Comparison of ENCODE assay signal across 11 cellular contexts in the genomic region with DNA sequence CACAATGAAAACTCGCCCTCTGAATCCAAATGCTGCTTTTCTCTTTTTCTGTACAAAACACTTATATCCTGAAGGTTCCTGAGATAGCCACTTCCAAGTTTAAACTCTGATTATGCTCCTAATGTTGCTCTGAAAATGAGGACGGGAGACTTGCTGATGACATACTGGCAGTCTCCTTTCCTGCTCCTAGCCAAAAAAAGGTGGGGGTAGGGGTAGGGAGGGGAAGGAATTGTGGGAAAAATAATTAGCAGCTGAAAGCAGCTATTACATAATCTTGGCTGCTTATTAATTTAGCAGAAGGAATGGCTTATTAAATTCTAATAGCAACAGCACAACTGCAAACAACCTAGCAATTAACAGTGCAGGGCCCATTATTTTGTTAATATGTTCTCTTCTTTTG. TPM values are rescaled to one million over a fixed set of nuclear protein-coding genes. Genes with fewer than 3 reads are reported as not detected.
DNase-seq lines count a peak whose midpoint lies in the region; ATAC-seq lines count a peak whose summit lies in the region.
"Had no signal": no experiment of that assay in that cellular context is flagged by ENCODE, and none has a peak within 500 bp of the region (broad histone marks: within the 10 kb centered on the region; RNA-seq: fewer than 3 reads in every experiment).

No MANE protein-coding gene starts in this region.

- peak overlapping the region; percentile 67 for H3K27ac Mint-ChIP-seq in stimulated activated naive CD8-positive, alpha-beta T cell treated with anti-CD3 and anti-CD28 coated beads, Interleukin-15, Interleukin-2, amounts not matched to agents 100 ng/mL and 50 ng/mL, for 24 hours
- peak overlapping the region; percentile 99 for H3K27ac Mint-ChIP-seq in memory B cell
- H3K27ac Mint-ChIP-seq in activated CD4-positive, alpha-beta T cell treated with anti-CD3 and anti-CD28 coated beads for 36 hours, result no peak overlapping the region

- H3K36me3 ChIP-seq in SJCRH30, result peaks cover 9% of the 10 kb centered on the region

- no peaks in the 10 kb centered on the region for H3K27me3 Mint-ChIP-seq in stimulated activated naive CD8-positive, alpha-beta T cell treated with anti-CD3 and anti-CD28 coated beads, Interleukin-15, Interleukin-2, amounts not matched to agents 100 ng/mL and 50 ng/mL, for 24 hours
- H3K27me3 Mint-ChIP-seq in memory B cell, result no peaks in the 10 kb centered on the region
- H3K27me3 Mint-ChIP-seq in activated CD4-positive, alpha-beta T cell treated with anti-CD3 and anti-CD28 coated beads for 36 hours, result no peaks in the 10 kb centered on the region

- intact Hi-C loops in activated CD4-positive, alpha-beta T cell treated with anti-CD3 and anti-CD28 coated beads for 36 hours (cut with DNase I, micrococcal nuclease), result loop anchor here (5.0 to 10.0 kb wide), 5 partner anchors 118 to 1018 kb away; a partner anchor contains a TSS

- H3K9me3 ChIP-seq in SJCRH30 (replicated peaks), result 0 out of 2 replicates have a peak, but pooled peaks cover 2% of the 10 kb centered on the region

- CTCF ChIA-PET in activated CD4-positive, alpha-beta T cell treated with anti-CD3 and anti-CD28 coated beads for 36 hours (lab: Charles Lee), result interaction anchor here (0.7 kb wide), 1 partner anchor 625 kb away, joined by 3 read pairs; no protein-coding TSS in a partner anchor

- peaks cover 6% of the 10 kb centered on the region for H3K4me1 ChIP-seq in SJCRH30

- H3K4me3 ChIP-seq in SJCRH30, result peak overlapping the region; percentile 93

- H3K36me3 Mint-ChIP-seq in stimulated activated naive CD8-positive, alpha-beta T cell treated with anti-CD3 and anti-CD28 coated beads, Interleukin-15, Interleukin-2, amounts not matched to agents 100 ng/mL and 50 ng/mL, for 24 hours (ENCODE audit: low read depth), result no peaks in the 10 kb centered on the region
- H3K36me3 Mint-ChIP-seq in memory B cell, result no peaks in the 10 kb centered on the region
- peaks cover 1% of the 10 kb centered on the region for H3K36me3 Mint-ChIP-seq in activated CD4-positive, alpha-beta T cell treated with anti-CD3 and anti-CD28 coated beads for 36 hours (ENCODE audit: low read depth)

- no peak for DNase-seq in stimulated activated naive CD8-positive, alpha-beta T cell treated with anti-CD3 and anti-CD28 coated beads, Interleukin-15, Interleukin-2, amounts not matched to agents 100 U/mL and 50 U/mL, for 24 hours
- DNase-seq in SJCRH30 (peak in 1 of 2 experiments; percentile 7), memory B cell (ENCODE audit: low spot score in 2 of 2) (no peak)
- no peak for DNase-seq in activated CD4-positive, alpha-beta T cell treated with anti-CD3 and anti-CD28 coated beads for 36 hours
- DNase-seq in stimulated activated CD8-positive, alpha-beta memory T cell treated with anti-CD3 and anti-CD28 coated beads, Interleukin-4, amount 100 ng/mL, for 48 hours, result no peak
- DNase-seq: islet precursor cell, NCI-H2171 had no signal

- H3K27me3 ChIP-seq in SJCRH30, result no peaks in the 10 kb centered on the region

- H3K27ac ChIP-seq in SJCRH30, result no peak overlapping the region
- H3K27ac ChIP-seq: epithelial cell of prostate had no signal

- no peak for ATAC-seq in stimulated activated naive CD8-positive, alpha-beta T cell treated with anti-CD3 and anti-CD28 coated beads, Interleukin-15, Interleukin-2, amounts not matched to agents 100 U/mL and 50 U/mL, for 24 hours
- ATAC-seq in memory B cell (ENCODE audit: low read depth) (no peak), HG02981 (IDR thresholded peaks at IDR 0.05; ENCODE audit: unreplicated experiment) (no peak), HG03025 (IDR thresholded peaks at IDR 0.05; ENCODE audit: low FRiP score, unreplicated experiment) (no peak)
- ATAC-seq in activated CD4-positive, alpha-beta T cell treated with anti-CD3 and anti-CD28 coated beads for 36 hours, result no peak

- H3K4me3 Mint-ChIP-seq in stimulated activated naive CD8-positive, alpha-beta T cell treated with anti-CD3 and anti-CD28 coated beads, Interleukin-15, Interleukin-2, amounts not matched to agents 100 ng/mL and 50 ng/mL, for 24 hours, result peak overlapping the region; percentile 32
- H3K4me3 Mint-ChIP-seq in memory B cell, result peak overlapping the region; percentile 55
- H3K4me3 Mint-ChIP-seq in activated CD4-positive, alpha-beta T cell treated with anti-CD3 and anti-CD28 coated beads for 36 hours, result no peak overlapping the region

- H3K9me3 Mint-ChIP-seq in stimulated activated naive CD8-positive, alpha-beta T cell treated with anti-CD3 and anti-CD28 coated beads, Interleukin-15, Interleukin-2, amounts not matched to agents 100 ng/mL and 50 ng/mL, for 24 hours, result no peaks in the 10 kb centered on the region
- no peaks in the 10 kb centered on the region for H3K9me3 Mint-ChIP-seq in memory B cell
- no peaks in the 10 kb centered on the region for H3K9me3 Mint-ChIP-seq in activated CD4-positive, alpha-beta T cell treated with anti-CD3 and anti-CD28 coated beads for 36 hours (ENCODE audit: low read depth)

- peaks cover 27% of the 10 kb centered on the region for H3K4me1 Mint-ChIP-seq in stimulated activated naive CD8-positive, alpha-beta T cell treated with anti-CD3 and anti-CD28 coated beads, Interleukin-15, Interleukin-2, amounts not matched to agents 100 ng/mL and 50 ng/mL, for 24 hours (ENCODE audit: low read depth)
- peaks cover 4% of the 10 kb centered on the region for H3K4me1 Mint-ChIP-seq in memory B cell
- H3K4me1 Mint-ChIP-seq in activated CD4-positive, alpha-beta T cell treated with anti-CD3 and anti-CD28 coated beads for 36 hours, result peaks cover 14% of the 10 kb centered on the region

- POLR2A ChIA-PET in activated CD4-positive, alpha-beta T cell treated with anti-CD3 and anti-CD28 coated beads for 36 hours (lab: Charles Lee), result interaction anchor here (0.7 kb wide), 1 partner anchor 270 kb away, joined by 3 read pairs; no protein-coding TSS in a partner anchor

RNA-seq across cellular contexts. Expression of a gene that starts 2.0 kb away (rescaled TPM):
- total RNA-seq in SJCRH30 (2014; rRNA removed; shearing (Covaris generic)), result 205 and 230 TPM in 2 replicates
- total RNA-seq in activated CD4-positive, alpha-beta T cell treated with anti-CD3 and anti-CD28 coated beads for 36 hours, result 10 to 100 TPM; 22.3 to 24.5 TPM
